Comparison of ENCODE assay signal across 9 cellular contexts in genomic region chr16:73015612-73016487, GRCh38. TPM values are rescaled to one million over a fixed set of nuclear protein-coding genes. Genes with fewer than 3 reads are reported as not detected.
DNase-seq lines count a peak whose midpoint lies in the region; ATAC-seq and TF ChIP-seq lines count a peak whose summit lies in the region.
"Had no signal": no experiment of that assay in that cellular context is flagged by ENCODE, and none has a peak within 500 bp of the region (broad histone marks: within the 10 kb centered on the region; RNA-seq: fewer than 3 reads in every experiment).

No MANE protein-coding gene starts in this region.

- ATAC-seq in GM19372 (IDR thresholded peaks at IDR 0.05; ENCODE audit: low read depth, unreplicated experiment) (peak; percentile 79), HG03066 (IDR thresholded peaks at IDR 0.05; ENCODE audit: low read depth, unreplicated experiment) (peak; percentile 73)
- ATAC-seq: Panc1 had no signal

- DNase-seq in SW480 (ENCODE audit: low spot score) (peak; percentile 85), sigmoid colon (peak; percentile 64), WERI-Rb-1 (no peak), NCI-H524 treated with DMSO at 0.1 percent for 48 hours (lab: John Stamatoyannopoulos, UW) (no peak)
- no peak for DNase-seq in stimulated activated CD4-positive, alpha-beta T cell treated with anti-CD3 and anti-CD28 coated beads, Interleukin-4, amount 100 ng/mL, for 4 hours
- DNase-seq in activated CD8-positive, alpha-beta memory T cell treated with anti-CD3 and anti-CD28 coated beads for 24 hours: no peak

- H3K9me3 ChIP-seq in sigmoid colon (no peaks in the 10 kb centered on the region), WERI-Rb-1 (ENCODE audit: severe bottlenecking) (no peaks in the 10 kb centered on the region)

- H3K36me3 ChIP-seq in sigmoid colon: no peaks in the 10 kb centered on the region
- no peaks in the 10 kb centered on the region; the same call in 1 of the 2 replicates for H3K36me3 ChIP-seq in WERI-Rb-1

- H3K27me3 ChIP-seq in sigmoid colon (no peaks in the 10 kb centered on the region), WERI-Rb-1 (ENCODE audit: insufficient read depth, low read depth, severe bottlenecking) (no peaks in the 10 kb centered on the region)

- intact Hi-C loops in sigmoid colon (cut with DNase I): no loop called here

- 74 to 81% methylated on average over 18 of the region's 18 CpGs for whole genome bisulfite sequencing in sigmoid colon, 2 donors

- no peak for TF ChIP-seq CTCF in sigmoid colon (IDR thresholded peaks at IDR 0.05)
- TF ChIP-seq CTCF in WERI-Rb-1 (IDR thresholded peaks at IDR 0.05; ENCODE audit: low read depth, low read length): no peak

- H3K4me3 ChIP-seq in sigmoid colon (no peak overlapping the region), WERI-Rb-1 (ENCODE audit: low read depth, low read length) (no peak overlapping the region)

- no peak for TF ChIP-seq POLR2A in sigmoid colon (IDR thresholded peaks at IDR 0.05)

- peaks cover 0 to 61% (median 50%) of the 10 kb centered on the region in 4 donors for H3K4me1 ChIP-seq in sigmoid colon

- H3K27ac ChIP-seq in sigmoid colon (no peak overlapping the region), WERI-Rb-1 (no peak overlapping the region)

- TF ChIP-seq EP300 in sigmoid colon (IDR thresholded peaks at IDR 0.05): no peak

RNA-seq across cellular contexts. Expression of gene ZFHX3, which starts 32.1 kb away (rescaled TPM):
- 10 to 100 TPM; 17.8 to 38.8 (median 19.1) TPM for total RNA-seq in sigmoid colon
- polyA plus RNA-seq in sigmoid colon: 1 to 10 TPM in 2 of 3 donors, under 1 TPM in 1; 0.69 to 4.3 (median 1.2) TPM

Comparison
In these comparisons a context has a peak if more than half of its experiments do, and no peak if none do; other contexts are left out.
1. DNase-seq: peak in SW480 (single experiment) and sigmoid colon (single experiment); none in WERI-Rb-1 (single experiment), stimulated activated CD4-positive, alpha-beta T cell treated with anti-CD3 and anti-CD28 coated beads, Interleukin-4, amount 100 ng/mL, for 4 hours (0 of 2), NCI-H524 treated with DMSO at 0.1 percent for 48 hours (single experiment) and activated CD8-positive, alpha-beta memory T cell treated with anti-CD3 and anti-CD28 coated beads for 24 hours (single experiment).